ENCODE assay signal across 10 cellular contexts in the genomic region with DNA sequence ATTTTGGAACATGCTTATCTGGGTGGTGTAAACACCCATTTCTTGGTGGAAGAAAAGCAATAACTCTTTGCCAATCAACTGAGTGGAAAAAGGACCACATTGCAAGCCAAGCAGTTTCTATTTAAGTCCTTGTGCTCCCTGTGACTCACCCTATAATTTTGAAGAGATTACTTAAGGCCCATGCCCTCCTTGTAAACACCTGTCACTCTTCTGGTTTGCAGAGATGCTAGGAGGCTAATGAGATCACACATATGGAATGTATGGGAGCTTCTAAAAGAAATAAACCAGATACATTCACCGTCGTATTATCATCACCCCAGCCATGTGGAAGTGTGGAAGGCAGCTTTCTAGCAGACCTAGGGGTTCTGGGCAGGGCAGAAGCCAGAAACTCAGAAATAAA.
DNase-seq lines count a peak whose midpoint lies in the region; ATAC-seq and TF ChIP-seq lines count a peak whose summit lies in the region.
"Had no signal": no experiment of that assay in that cellular context is flagged by ENCODE, and none has a peak within 500 bp of the region (broad histone marks: within the 10 kb centered on the region; RNA-seq: fewer than 3 reads in every experiment).

No MANE protein-coding gene starts in this region.

- in situ Hi-C loops in IMR-90 (cut with MboI; ENCODE audit: low sequenced_read_pairs) = no loop called here

- H3K9ac ChIP-seq in IMR-90 (ENCODE audit: low read depth, low read length) (no peak overlapping the region), Karpas-422 (ENCODE audit: low read length) (no peak overlapping the region)

- no peak overlapping the region for H4K8ac ChIP-seq in IMR-90 (ENCODE audit: low read depth in 2 of 2, low read length in 2 of 2)

- CTCF ChIA-PET in IMR-90 (lab: Yijun Ruan, JAX) = no interaction called here

- H3K36me3 ChIP-seq in IMR-90 (ENCODE audit: control insufficient read depth, insufficient read depth, low read length) = no peaks in the 10 kb centered on the region
- H3K36me3 ChIP-seq in mucosa of descending colon (ENCODE audit: low read depth) = no peaks in the 10 kb centered on the region
- no peaks in the 10 kb centered on the region for H3K36me3 ChIP-seq in Karpas-422 (ENCODE audit: insufficient read depth, low read length)

- no peak overlapping the region for H4K5ac ChIP-seq in IMR-90 (ENCODE audit: low read depth, low read length)

- H2BK20ac ChIP-seq in IMR-90 (ENCODE audit: low read depth, low read length) = no peak overlapping the region

- H2AK9ac ChIP-seq in IMR-90 (replicated peaks; ENCODE audit: low read depth, low read length, poor library complexity) = no peak overlapping the region

- no peak overlapping the region for H2AK5ac ChIP-seq in IMR-90 (ENCODE audit: low read depth, low read length)

- H3K27ac ChIP-seq in IMR-90 (ENCODE audit: insufficient read depth, low read length) (no peak overlapping the region), Karpas-422 (ENCODE audit: low read length) (no peak overlapping the region)

- no peak overlapping the region for H3K23ac ChIP-seq in IMR-90 (ENCODE audit: low read depth, low read length)

- H3K4me3 ChIP-seq in AG10803 (ENCODE audit: low read length) = no peak overlapping the region
- H3K4me3 ChIP-seq in IMR-90 (ENCODE audit: insufficient read depth, low read depth, low read length) = no peak overlapping the region
- no peak overlapping the region for H3K4me3 ChIP-seq in mucosa of descending colon
- no peak overlapping the region for H3K4me3 ChIP-seq in Karpas-422 (ENCODE audit: low read length)

- no peak overlapping the region for H3K56ac ChIP-seq in IMR-90 (ENCODE audit: extremely low read depth, insufficient read depth, low read length)

- no peaks in the 10 kb centered on the region for H3K79me2 ChIP-seq in Karpas-422 (ENCODE audit: low read length)

- POLR2A ChIA-PET in IMR-90 (lab: Charles Lee; ENCODE audit: unreplicated experiment) = interaction anchor here (0.6 kb wide), 1 partner anchor 41 kb away, joined by 3 read pairs; no protein-coding TSS in a partner anchor

- dilution Hi-C loops in IMR-90 (cut with HindIII; ENCODE audit: low sequenced_read_pairs, unreplicated experiment) = no loop called here

- H3K4me1 ChIP-seq in IMR-90 (ENCODE audit: control insufficient read depth, insufficient read depth, low read length) (peaks cover 10% of the 10 kb centered on the region; the same call in 1 of the 2 replicates), mucosa of descending colon (ENCODE audit: low read depth) (no peaks in the 10 kb centered on the region), Karpas-422 (ENCODE audit: low read length) (no peaks in the 10 kb centered on the region)

- no peak overlapping the region for H3K27ac Mint-ChIP-seq in T-helper 17 cell
- H3K27ac Mint-ChIP-seq: WTC11 had no signal

- peaks cover 22% of the 10 kb centered on the region for H3K27me3 ChIP-seq in IMR-90 (ENCODE audit: control insufficient read depth, insufficient read depth, low read length)
- H3K27me3 ChIP-seq in Karpas-422 (ENCODE audit: low read length) = no peaks in the 10 kb centered on the region

- H2BK120ac ChIP-seq in IMR-90 (ENCODE audit: low read depth, low read length) = no peak overlapping the region

- DNase-seq in AG10803 (ENCODE audit: low read depth) (peak; percentile 85), IMR-90 (peak; percentile 93), amniotic epithelial cell (ENCODE audit: low read depth) (peak; percentile 81), mucosa of descending colon (no peak), T-helper 17 cell (no peak), iPS-NIHi11 (ENCODE audit: low spot score) (no peak), Karpas-422 (no peak)
- no peak for DNase-seq in stimulated activated CD4-positive, alpha-beta T cell treated with anti-CD3 and anti-CD28 coated beads, Interleukin-4, amount 100 ng/mL, for 1 hour
- DNase-seq: anterior cingulate cortex had no signal

- H3K4me2 ChIP-seq in IMR-90 (ENCODE audit: low read depth, low read length) (no peak overlapping the region; the same call in 1 of the 2 replicates), Karpas-422 (ENCODE audit: low read depth, low read length, poor library complexity, severe bottlenecking) (no peak overlapping the region)

- H3K14ac ChIP-seq in IMR-90 (replicated peaks; ENCODE audit: low read depth, low read length) = no peak overlapping the region

- BruUV-seq in IMR-90 (replicated peaks; lab: Mats Ljungman, UMichigan) = no TSS peak

- no peak overlapping the region for H3K4ac ChIP-seq in IMR-90 (ENCODE audit: low read depth, low read length)

- H4K20me1 ChIP-seq in IMR-90 (ENCODE audit: insufficient read depth, low read length) = no peaks in the 10 kb centered on the region
- H4K20me1 ChIP-seq in Karpas-422 (ENCODE audit: insufficient read depth, low read depth, low read length) = no peaks in the 10 kb centered on the region

- no peak overlapping the region; the same call in 2 of the 3 replicates for H2BK15ac ChIP-seq in IMR-90 (ENCODE audit: low read depth, low read length)

- no peak overlapping the region for H2BK5ac ChIP-seq in IMR-90 (ENCODE audit: low read depth, low read length, poor library complexity, severe bottlenecking)

- peaks cover 70% of the 10 kb centered on the region for H3K27me3 Mint-ChIP-seq in T-helper 17 cell

- TF ChIP-seq CTCF in AG10803 (conservative IDR thresholded peaks at IDR 0.05; ENCODE audit: low read length) (no peak), IMR-90 (conservative IDR thresholded peaks at IDR 0.05; ENCODE audit: low read depth, low read length) (no peak), mucosa of descending colon (IDR thresholded peaks at IDR 0.05) (no peak)

- H3K18ac ChIP-seq in IMR-90 (ENCODE audit: low read depth, low read length) = no peak overlapping the region

- no peak overlapping the region for H3K4me3 Mint-ChIP-seq in T-helper 17 cell
- H3K4me3 Mint-ChIP-seq: WTC11 had no signal

- H3K4me1 Mint-ChIP-seq in T-helper 17 cell = no peaks in the 10 kb centered on the region
- H3K4me1 Mint-ChIP-seq: WTC11 had no signal

- no peak overlapping the region for H4K91ac ChIP-seq in IMR-90 (ENCODE audit: insufficient read depth, low read depth, low read length)

- ATAC-seq in IMR-90 (ENCODE audit: low read depth) (peak; percentile 91), mucosa of descending colon (peak; percentile 59), T-helper 17 cell (no peak)
- ATAC-seq: WTC11 had no signal

- intact Hi-C loops in IMR-90 (cut with micrococcal nuclease) = no loop called here
- intact Hi-C loops in mucosa of descending colon (cut with DNase I, micrococcal nuclease) = no loop called here

- H3K9me3 ChIP-seq in IMR-90 (ENCODE audit: control insufficient read depth, insufficient read depth, low read length) = no peaks in the 10 kb centered on the region
- H3K9me3 ChIP-seq in mucosa of descending colon = no peaks in the 10 kb centered on the region
- no peaks in the 10 kb centered on the region for H3K9me3 ChIP-seq in T-helper 17 cell (ENCODE audit: control insufficient read depth, low read length, poor library complexity, severe bottlenecking)
- no peaks in the 10 kb centered on the region for H3K9me3 ChIP-seq in Karpas-422 (ENCODE audit: low read length)

- H3K36me3 Mint-ChIP-seq in T-helper 17 cell (ENCODE audit: low read depth) = peaks cover 7% of the 10 kb centered on the region
- H3K36me3 Mint-ChIP-seq: WTC11 had no signal

- H2AFZ ChIP-seq in IMR-90 (replicated peaks; ENCODE audit: low read length, poor library complexity) (no peak overlapping the region), Karpas-422 (ENCODE audit: low read length) (no peak overlapping the region)

- H3K9me1 ChIP-seq in IMR-90 (ENCODE audit: insufficient read depth, low read length) = peaks cover 4% of the 10 kb centered on the region; the same call in 1 of the 2 replicates

- no peak for TF ChIP-seq POLR2A in IMR-90 (IDR thresholded peaks at IDR 0.05; ENCODE audit: low read depth, low read length)

- no peak for TF ChIP-seq RAD21 in IMR-90 (IDR thresholded peaks at IDR 0.05; ENCODE audit: low read length)

- no peaks in the 10 kb centered on the region for H3K79me1 ChIP-seq in IMR-90 (ENCODE audit: low read depth in 1 of 2, low read length in 2 of 2)

- H3K9me2 ChIP-seq in Karpas-422 (replicated peaks; ENCODE audit: insufficient read depth, low read length) = no peaks in the 10 kb centered on the region

- no CpG with 5 or more reads among the region's 2 CpGs for WGBS in IMR-90 (ENCODE audit: extremely low coverage in 2 of 2, insufficient read length in 1 of 2), 2 experiments

TF ChIP-seq in IMR-90, 13 proteins besides CTCF, POLR2A, EP300 and RAD21:
- peak; percentile 37; the same call in 1 of the 2 replicates for TF ChIP-seq FOS (IDR thresholded peaks at IDR 0.05; ENCODE audit: low read depth, low read length)
- TF ChIP-seq MAFK (IDR thresholded peaks at IDR 0.05; ENCODE audit: low read depth, low read length) = peak; percentile 63
- TF ChIP-seq, protein P1, sequence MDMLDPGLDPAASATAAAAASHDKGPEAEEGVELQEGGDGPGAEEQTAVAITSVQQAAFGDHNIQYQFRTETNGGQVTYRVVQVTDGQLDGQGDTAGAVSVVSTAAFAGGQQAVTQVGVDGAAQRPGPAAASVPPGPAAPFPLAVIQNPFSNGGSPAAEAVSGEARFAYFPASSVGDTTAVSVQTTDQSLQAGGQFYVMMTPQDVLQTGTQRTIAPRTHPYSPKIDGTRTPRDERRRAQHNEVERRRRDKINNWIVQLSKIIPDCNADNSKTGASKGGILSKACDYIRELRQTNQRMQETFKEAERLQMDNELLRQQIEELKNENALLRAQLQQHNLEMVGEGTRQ (IDR thresholded peaks at IDR 0.05; ENCODE audit: low read depth, low read length) = no peak

Comparison
In these comparisons a context has a peak if more than half of its experiments do, and no peak if none do; other contexts are left out.
1. DNase-seq: peak in AG10803 (single experiment), IMR-90 (single experiment) and amniotic epithelial cell (single experiment); none in mucosa of descending colon (0 of 3), T-helper 17 cell (0 of 3), stimulated activated CD4-positive, alpha-beta T cell treated with anti-CD3 and anti-CD28 coated beads, Interleukin-4, amount 100 ng/mL, for 1 hour (single experiment), iPS-NIHi11 (single experiment) and Karpas-422 (single experiment).